In genomic region chr6:88965691-88966090, GRCh38 we compare ENCODE assay signal across 1 cellular context.
TF ChIP-seq lines count a peak whose summit lies in the region.

No MANE protein-coding gene starts in this region.

TF ChIP-seq in GM23338, 12 proteins besides CTCF, POLR2A, EP300 and RAD21 (continued from another document):
- TF ChIP-seq, protein P1, sequence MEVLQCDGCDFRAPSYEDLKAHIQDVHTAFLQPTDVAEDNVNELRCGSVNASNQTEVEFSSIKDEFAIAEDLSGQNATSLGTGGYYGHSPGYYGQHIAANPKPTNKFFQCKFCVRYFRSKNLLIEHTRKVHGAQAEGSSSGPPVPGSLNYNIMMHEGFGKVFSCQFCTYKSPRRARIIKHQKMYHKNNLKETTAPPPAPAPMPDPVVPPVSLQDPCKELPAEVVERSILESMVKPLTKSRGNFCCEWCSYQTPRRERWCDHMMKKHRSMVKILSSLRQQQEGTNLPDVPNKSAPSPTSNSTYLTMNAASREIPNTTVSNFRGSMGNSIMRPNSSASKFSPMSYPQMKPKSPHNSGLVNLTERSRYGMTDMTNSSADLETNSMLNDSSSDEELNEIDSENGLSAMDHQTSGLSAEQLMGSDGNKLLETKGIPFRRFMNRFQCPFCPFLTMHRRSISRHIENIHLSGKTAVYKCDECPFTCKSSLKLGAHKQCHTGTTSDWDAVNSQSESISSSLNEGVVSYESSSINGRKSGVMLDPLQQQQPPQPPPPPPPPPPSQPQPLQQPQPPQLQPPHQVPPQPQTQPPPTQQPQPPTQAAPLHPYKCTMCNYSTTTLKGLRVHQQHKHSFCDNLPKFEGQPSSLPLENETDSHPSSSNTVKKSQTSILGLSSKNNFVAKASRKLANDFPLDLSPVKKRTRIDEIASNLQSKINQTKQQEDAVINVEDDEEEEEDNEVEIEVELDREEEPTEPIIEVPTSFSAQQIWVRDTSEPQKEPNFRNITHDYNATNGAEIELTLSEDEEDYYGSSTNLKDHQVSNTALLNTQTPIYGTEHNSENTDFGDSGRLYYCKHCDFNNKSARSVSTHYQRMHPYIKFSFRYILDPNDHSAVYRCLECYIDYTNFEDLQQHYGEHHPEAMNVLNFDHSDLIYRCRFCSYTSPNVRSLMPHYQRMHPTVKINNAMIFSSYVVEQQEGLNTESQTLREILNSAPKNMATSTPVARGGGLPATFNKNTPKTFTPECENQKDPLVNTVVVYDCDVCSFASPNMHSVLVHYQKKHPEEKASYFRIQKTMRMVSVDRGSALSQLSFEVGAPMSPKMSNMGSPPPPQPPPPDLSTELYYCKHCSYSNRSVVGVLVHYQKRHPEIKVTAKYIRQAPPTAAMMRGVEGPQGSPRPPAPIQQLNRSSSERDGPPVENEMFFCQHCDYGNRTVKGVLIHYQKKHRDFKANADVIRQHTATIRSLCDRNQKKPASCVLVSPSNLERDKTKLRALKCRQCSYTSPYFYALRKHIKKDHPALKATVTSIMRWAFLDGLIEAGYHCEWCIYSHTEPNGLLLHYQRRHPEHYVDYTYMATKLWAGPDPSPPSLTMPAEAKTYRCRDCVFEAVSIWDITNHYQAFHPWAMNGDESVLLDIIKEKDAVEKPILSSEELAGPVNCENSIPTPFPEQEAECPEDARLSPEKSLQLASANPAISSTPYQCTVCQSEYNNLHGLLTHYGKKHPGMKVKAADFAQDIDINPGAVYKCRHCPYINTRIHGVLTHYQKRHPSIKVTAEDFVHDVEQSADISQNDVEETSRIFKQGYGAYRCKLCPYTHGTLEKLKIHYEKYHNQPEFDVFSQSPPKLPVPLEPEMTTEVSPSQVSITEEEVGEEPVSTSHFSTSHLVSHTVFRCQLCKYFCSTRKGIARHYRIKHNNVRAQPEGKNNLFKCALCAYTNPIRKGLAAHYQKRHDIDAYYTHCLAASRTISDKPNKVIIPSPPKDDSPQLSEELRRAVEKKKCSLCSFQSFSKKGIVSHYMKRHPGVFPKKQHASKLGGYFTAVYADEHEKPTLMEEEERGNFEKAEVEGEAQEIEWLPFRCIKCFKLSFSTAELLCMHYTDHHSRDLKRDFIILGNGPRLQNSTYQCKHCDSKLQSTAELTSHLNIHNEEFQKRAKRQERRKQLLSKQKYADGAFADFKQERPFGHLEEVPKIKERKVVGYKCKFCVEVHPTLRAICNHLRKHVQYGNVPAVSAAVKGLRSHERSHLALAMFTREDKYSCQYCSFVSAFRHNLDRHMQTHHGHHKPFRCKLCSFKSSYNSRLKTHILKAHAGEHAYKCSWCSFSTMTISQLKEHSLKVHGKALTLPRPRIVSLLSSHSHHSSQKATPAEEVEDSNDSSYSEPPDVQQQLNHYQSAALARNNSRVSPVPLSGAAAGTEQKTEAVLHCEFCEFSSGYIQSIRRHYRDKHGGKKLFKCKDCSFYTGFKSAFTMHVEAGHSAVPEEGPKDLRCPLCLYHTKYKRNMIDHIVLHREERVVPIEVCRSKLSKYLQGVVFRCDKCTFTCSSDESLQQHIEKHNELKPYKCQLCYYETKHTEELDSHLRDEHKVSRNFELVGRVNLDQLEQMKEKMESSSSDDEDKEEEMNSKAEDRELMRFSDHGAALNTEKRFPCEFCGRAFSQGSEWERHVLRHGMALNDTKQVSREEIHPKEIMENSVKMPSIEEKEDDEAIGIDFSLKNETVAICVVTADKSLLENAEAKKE (CRISPR knock-in tag; IDR thresholded peaks at IDR 0.05), result no peak
- TF ChIP-seq, protein P2, sequence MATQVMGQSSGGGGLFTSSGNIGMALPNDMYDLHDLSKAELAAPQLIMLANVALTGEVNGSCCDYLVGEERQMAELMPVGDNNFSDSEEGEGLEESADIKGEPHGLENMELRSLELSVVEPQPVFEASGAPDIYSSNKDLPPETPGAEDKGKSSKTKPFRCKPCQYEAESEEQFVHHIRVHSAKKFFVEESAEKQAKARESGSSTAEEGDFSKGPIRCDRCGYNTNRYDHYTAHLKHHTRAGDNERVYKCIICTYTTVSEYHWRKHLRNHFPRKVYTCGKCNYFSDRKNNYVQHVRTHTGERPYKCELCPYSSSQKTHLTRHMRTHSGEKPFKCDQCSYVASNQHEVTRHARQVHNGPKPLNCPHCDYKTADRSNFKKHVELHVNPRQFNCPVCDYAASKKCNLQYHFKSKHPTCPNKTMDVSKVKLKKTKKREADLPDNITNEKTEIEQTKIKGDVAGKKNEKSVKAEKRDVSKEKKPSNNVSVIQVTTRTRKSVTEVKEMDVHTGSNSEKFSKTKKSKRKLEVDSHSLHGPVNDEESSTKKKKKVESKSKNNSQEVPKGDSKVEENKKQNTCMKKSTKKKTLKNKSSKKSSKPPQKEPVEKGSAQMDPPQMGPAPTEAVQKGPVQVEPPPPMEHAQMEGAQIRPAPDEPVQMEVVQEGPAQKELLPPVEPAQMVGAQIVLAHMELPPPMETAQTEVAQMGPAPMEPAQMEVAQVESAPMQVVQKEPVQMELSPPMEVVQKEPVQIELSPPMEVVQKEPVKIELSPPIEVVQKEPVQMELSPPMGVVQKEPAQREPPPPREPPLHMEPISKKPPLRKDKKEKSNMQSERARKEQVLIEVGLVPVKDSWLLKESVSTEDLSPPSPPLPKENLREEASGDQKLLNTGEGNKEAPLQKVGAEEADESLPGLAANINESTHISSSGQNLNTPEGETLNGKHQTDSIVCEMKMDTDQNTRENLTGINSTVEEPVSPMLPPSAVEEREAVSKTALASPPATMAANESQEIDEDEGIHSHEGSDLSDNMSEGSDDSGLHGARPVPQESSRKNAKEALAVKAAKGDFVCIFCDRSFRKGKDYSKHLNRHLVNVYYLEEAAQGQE (IDR thresholded peaks at IDR 0.05; ENCODE audit: unreplicated experiment), result no peak
- TF ChIP-seq ZNF331 (CRISPR knock-in tag; IDR thresholded peaks at IDR 0.05; ENCODE audit: low read depth), result no peak
- TF ChIP-seq ZNF114 (CRISPR knock-in tag; IDR thresholded peaks at IDR 0.05), result no peak
- TF ChIP-seq EZH2 (IDR thresholded peaks at IDR 0.05; ENCODE audit: low read depth, unreplicated experiment), result no peak
- no peak for TF ChIP-seq JUNB (IDR thresholded peaks at IDR 0.05; ENCODE audit: unreplicated experiment)
- TF ChIP-seq, protein P3, sequence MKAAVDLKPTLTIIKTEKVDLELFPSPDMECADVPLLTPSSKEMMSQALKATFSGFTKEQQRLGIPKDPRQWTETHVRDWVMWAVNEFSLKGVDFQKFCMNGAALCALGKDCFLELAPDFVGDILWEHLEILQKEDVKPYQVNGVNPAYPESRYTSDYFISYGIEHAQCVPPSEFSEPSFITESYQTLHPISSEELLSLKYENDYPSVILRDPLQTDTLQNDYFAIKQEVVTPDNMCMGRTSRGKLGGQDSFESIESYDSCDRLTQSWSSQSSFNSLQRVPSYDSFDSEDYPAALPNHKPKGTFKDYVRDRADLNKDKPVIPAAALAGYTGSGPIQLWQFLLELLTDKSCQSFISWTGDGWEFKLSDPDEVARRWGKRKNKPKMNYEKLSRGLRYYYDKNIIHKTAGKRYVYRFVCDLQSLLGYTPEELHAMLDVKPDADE (IDR thresholded peaks at IDR 0.05), result no peak
